Comparison of ENCODE assay signal across 11 cellular contexts in genomic region chr2:64035067-64035942, GRCh38. TPM values are rescaled to one million over a fixed set of nuclear protein-coding genes. Genes with fewer than 3 reads are reported as not detected.
A peak's percentile ranks its signal among the peaks of the same experiment; 100 is the strongest.
DNase-seq lines count a peak whose midpoint lies in the region; ATAC-seq and TF ChIP-seq lines count a peak whose summit lies in the region.
"Had no signal": no experiment of that assay in that cellular context is flagged by ENCODE, and none has a peak within 500 bp of the region (broad histone marks: within the 10 kb centered on the region; RNA-seq: fewer than 3 reads in every experiment).

No MANE protein-coding gene starts in this region.

- H3K27me3 Mint-ChIP-seq in activated naive CD8-positive, alpha-beta T cell: no peaks in the 10 kb centered on the region

- TF ChIP-seq POLR2A in gastroesophageal sphincter (IDR thresholded peaks at IDR 0.05): no peak

- peaks cover 49% of the 10 kb centered on the region for H3K4me1 Mint-ChIP-seq in activated naive CD8-positive, alpha-beta T cell (ENCODE audit: low read depth)

- H3K79me1 ChIP-seq in neuronal stem cell (ENCODE audit: low read depth, low read length): no peaks in the 10 kb centered on the region

- H3K14ac ChIP-seq in neuronal stem cell (ENCODE audit: low read length): no peak overlapping the region

- peaks cover 2 to 4% of the 10 kb centered on the region in 2 donors for H3K4me1 ChIP-seq in neuronal stem cell (ENCODE audit: control insufficient read depth in 2 of 2, insufficient read depth in 1 of 2, low read depth in 1 of 2, low read length in 2 of 2)
- no peaks in the 10 kb centered on the region for H3K4me1 ChIP-seq in gastroesophageal sphincter

- H3K18ac ChIP-seq in neuronal stem cell (ENCODE audit: low read length): no peak overlapping the region

- no peak overlapping the region for H3K4me3 ChIP-seq in neuronal stem cell (ENCODE audit: low read length in 2 of 2)
- H3K4me3 ChIP-seq in gastroesophageal sphincter: no peak overlapping the region

- H2BK120ac ChIP-seq in neuronal stem cell (ENCODE audit: low read depth, low read length): no peak overlapping the region

- H2BK12ac ChIP-seq in neuronal stem cell (ENCODE audit: low read length): no peak overlapping the region

- H4K91ac ChIP-seq in neuronal stem cell (ENCODE audit: low read depth, low read length, poor library complexity): no peak overlapping the region

- H3K36me3 ChIP-seq in neuronal stem cell (replicated peaks in 1 of 2; ENCODE audit: control insufficient read depth in 2 of 2, insufficient read depth in 2 of 2, low read length in 2 of 2) (no peaks in the 10 kb centered on the region), gastroesophageal sphincter (no peaks in the 10 kb centered on the region)
- H3K36me3 ChIP-seq: neutrophil had no signal

- no peak overlapping the region for H2AK5ac ChIP-seq in neuronal stem cell (ENCODE audit: low read depth, low read length)

- no peak overlapping the region for H3K23ac ChIP-seq in neuronal stem cell (ENCODE audit: low read depth, low read length, poor library complexity)

- no peak overlapping the region for H4K8ac ChIP-seq in neuronal stem cell (ENCODE audit: low read depth, low read length)

- H3K36me3 Mint-ChIP-seq in activated naive CD8-positive, alpha-beta T cell: peaks cover 8% of the 10 kb centered on the region

- peak overlapping the region; percentile 75 for H3K4me3 Mint-ChIP-seq in activated naive CD8-positive, alpha-beta T cell

- H2AFZ ChIP-seq in neuronal stem cell (ENCODE audit: low read length): peak overlapping the region; percentile 37

- WGBS in neuronal stem cell (ENCODE audit: extremely low coverage in 2 of 2, insufficient read length in 2 of 2, insufficient replicate concordance in 1 of 2), 2 donors: no CpG with 5 or more reads among the region's 4 CpGs
- WGBS in gastroesophageal sphincter (ENCODE audit: low coverage in 1 of 2), 2 donors: 65 to 78% methylated on average over 4 of the region's 4 CpGs

- H3K27me3 ChIP-seq in neuronal stem cell (ENCODE audit: control insufficient read depth in 3 of 3, insufficient read depth in 3 of 3, low read depth in 1 of 3, low read length in 3 of 3): no peaks in the 10 kb centered on the region
- no peaks in the 10 kb centered on the region for H3K27me3 ChIP-seq in gastroesophageal sphincter
- H3K27me3 ChIP-seq: neutrophil had no signal

- DNase-seq in activated CD4-positive, alpha-beta T cell treated with anti-CD3 and anti-CD28 coated beads for 48 hours: peak; percentile 32
- no peak for DNase-seq in activated CD4-positive, alpha-beta T cell treated with anti-CD3 and anti-CD28 coated beads, Interleukin-2, amount 50 U/mL, for 4 hours
- DNase-seq in NCI-H1105 (lab: John Stamatoyannopoulos, UW) (peak; percentile 38), neuronal stem cell (ENCODE audit: low spot score) (no peak), hippocampal formation (lab: John Stamatoyannopoulos, UW) (no peak)
- DNase-seq: NCI-H1694 treated with DMSO at 0.1 percent for 48 hours, SIG-M5 had no signal

- no peak overlapping the region for H3K4ac ChIP-seq in neuronal stem cell (ENCODE audit: low read length)

- peak overlapping the region; percentile 93 for H3K27ac Mint-ChIP-seq in activated naive CD8-positive, alpha-beta T cell

- H3K4me2 ChIP-seq in neuronal stem cell (ENCODE audit: insufficient read depth, low read length, poor library complexity, severe bottlenecking): no peak overlapping the region

- no peak overlapping the region for H3K9ac ChIP-seq in neuronal stem cell (ENCODE audit: low read depth, low read length, poor library complexity)

- H3K9me3 ChIP-seq in neuronal stem cell (replicated peaks in 1 of 2; ENCODE audit: control insufficient read depth in 2 of 2, insufficient read depth in 1 of 2, low read depth in 1 of 2, low read length in 2 of 2) (no peaks in the 10 kb centered on the region), gastroesophageal sphincter (no peaks in the 10 kb centered on the region)
- H3K9me3 ChIP-seq: neutrophil had no signal

- peaks cover 11% of the 10 kb centered on the region for H3K9me3 Mint-ChIP-seq in activated naive CD8-positive, alpha-beta T cell (ENCODE audit: low read depth)

- TF ChIP-seq EP300 in gastroesophageal sphincter (IDR thresholded peaks at IDR 0.05): no peak

- TF ChIP-seq CTCF in gastroesophageal sphincter (IDR thresholded peaks at IDR 0.05): no peak

- no peak overlapping the region for H2BK5ac ChIP-seq in neuronal stem cell (ENCODE audit: low read length)

- ATAC-seq in gastroesophageal sphincter (no peak), HG03095 (IDR thresholded peaks at IDR 0.05; ENCODE audit: unreplicated experiment) (no peak)

- H3K27ac ChIP-seq in neuronal stem cell (replicated peaks; ENCODE audit: low read length): no peak overlapping the region
- no peak overlapping the region for H3K27ac ChIP-seq in gastroesophageal sphincter
- H3K27ac ChIP-seq: neutrophil had no signal

- no peak overlapping the region for H2BK15ac ChIP-seq in neuronal stem cell (ENCODE audit: low read length)

RNA-seq across cellular contexts. Expression of gene VPS54, which starts 16.1 kb away (rescaled TPM):
- polyA plus RNA-seq in neuronal stem cell (2013, experiment 1 of 2): 19.8 TPM
- polyA plus RNA-seq in neuronal stem cell (2013, experiment 2 of 2): 20.0 TPM
- 10 to 100 TPM; 21.7 to 33.2 (median 27.2) TPM for total RNA-seq in gastroesophageal sphincter

Comparison
In these comparisons a context has a peak if more than half of its experiments do, and no peak if none do; other contexts are left out.
1. DNase-seq: peak in activated CD4-positive, alpha-beta T cell treated with anti-CD3 and anti-CD28 coated beads for 48 hours (single experiment) and NCI-H1105 (single experiment); none in activated CD4-positive, alpha-beta T cell treated with anti-CD3 and anti-CD28 coated beads, Interleukin-2, amount 50 U/mL, for 4 hours (0 of 2), neuronal stem cell (single experiment) and hippocampal formation (0 of 2).